Comparison of ENCODE assay signal across 9 cellular contexts in genomic region chr1:1847061-1847460, GRCh38.
DNase-seq lines count a peak whose midpoint lies in the region; ATAC-seq and TF ChIP-seq lines count a peak whose summit lies in the region.
"Had no signal": no experiment of that assay in that cellular context is flagged by ENCODE, and none has a peak within 500 bp of the region (broad histone marks: within the 10 kb centered on the region; RNA-seq: fewer than 3 reads in every experiment).

No MANE protein-coding gene starts in this region.

- no peaks in the 10 kb centered on the region for H3K9me2 ChIP-seq in OCI-LY1 (ENCODE audit: low read depth, low read length)

- peaks cover 84% of the 10 kb centered on the region for H3K79me2 ChIP-seq in OCI-LY1 (ENCODE audit: insufficient read depth, low read length)

- peak overlapping the region; percentile 46; the same call in 1 of the 2 replicates for H3K9ac ChIP-seq in OCI-LY1 (ENCODE audit: low read length)

- no peaks in the 10 kb centered on the region for H3K27me3 ChIP-seq in OCI-LY1 (ENCODE audit: insufficient read depth, low read length)

- peaks cover 24% of the 10 kb centered on the region; the same call in 1 of the 2 replicates for H3K36me3 ChIP-seq in OCI-LY1 (ENCODE audit: insufficient read depth, low read length)

- no peaks in the 10 kb centered on the region for H3K27me3 Mint-ChIP-seq in central memory CD8-positive, alpha-beta T cell
- no peaks in the 10 kb centered on the region for H3K27me3 Mint-ChIP-seq in memory B cell
- H3K27me3 Mint-ChIP-seq: activated naive CD8-positive, alpha-beta T cell had no signal

- peaks cover 17% of the 10 kb centered on the region for H3K36me3 Mint-ChIP-seq in central memory CD8-positive, alpha-beta T cell (ENCODE audit: insufficient read depth)
- peaks cover 11% of the 10 kb centered on the region for H3K36me3 Mint-ChIP-seq in memory B cell

- DNase-seq in central memory CD8-positive, alpha-beta T cell (ENCODE audit: low spot score in 2 of 2) = no peak
- DNase-seq in memory B cell (ENCODE audit: low spot score in 2 of 2) = no peak
- DNase-seq in substantia nigra (lab: John Stamatoyannopoulos, UW) = no peak
- DNase-seq in effector CD8-positive, alpha-beta T cell (lab: John Stamatoyannopoulos, UW) = no peak
- DNase-seq in NOMO-1 (lab: John Stamatoyannopoulos, UW; ENCODE audit: unreplicated experiment in 2 of 2) = no peak

- no peaks in the 10 kb centered on the region for H3K9me3 Mint-ChIP-seq in central memory CD8-positive, alpha-beta T cell
- H3K9me3 Mint-ChIP-seq in memory B cell = no peaks in the 10 kb centered on the region

- H3K27ac ChIP-seq in OCI-LY1 (ENCODE audit: low read depth, low read length, poor library complexity, severe bottlenecking) = peak overlapping the region; percentile 82
- peak overlapping the region; percentile 58 for H3K27ac ChIP-seq in substantia nigra (ENCODE audit: low read depth, low read length, poor library complexity, severe bottlenecking)

- H3K4me3 ChIP-seq in OCI-LY1 (ENCODE audit: low read depth, low read length, poor library complexity, severe bottlenecking) = no peak overlapping the region
- H3K4me3 ChIP-seq: GM12878 had no signal

- no peaks in the 10 kb centered on the region for H4K20me1 ChIP-seq in OCI-LY1 (ENCODE audit: insufficient read depth, low read length)

- H3K27ac Mint-ChIP-seq in central memory CD8-positive, alpha-beta T cell (ENCODE audit: low read depth) = peak overlapping the region; percentile 38
- H3K27ac Mint-ChIP-seq in memory B cell = peak overlapping the region; percentile 89

- TF ChIP-seq CTCF in OCI-LY1 (IDR thresholded peaks at IDR 0.05; ENCODE audit: low read length) = no peak

- no peak overlapping the region for H2AFZ ChIP-seq in OCI-LY1 (ENCODE audit: low read length)

- H3K4me1 ChIP-seq in OCI-LY1 (ENCODE audit: insufficient read depth, low read length, severe bottlenecking) = peaks cover 85% of the 10 kb centered on the region

- ATAC-seq in central memory CD8-positive, alpha-beta T cell (replicated peaks; ENCODE audit: extremely low read depth, poor library complexity, severe bottlenecking) = no peak
- ATAC-seq in memory B cell (ENCODE audit: low read depth) = no peak
- ATAC-seq in GM21381 (IDR thresholded peaks at IDR 0.05; ENCODE audit: unreplicated experiment) = no peak

- H3K9me3 ChIP-seq in OCI-LY1 (ENCODE audit: low read length) = no peaks in the 10 kb centered on the region

- H3F3A ChIP-seq in OCI-LY1 (ENCODE audit: insufficient read depth, low read length) = peaks cover 17% of the 10 kb centered on the region

- no peak overlapping the region for H3K4me3 Mint-ChIP-seq in central memory CD8-positive, alpha-beta T cell
- H3K4me3 Mint-ChIP-seq in memory B cell = no peak overlapping the region
- H3K4me3 Mint-ChIP-seq: activated naive CD8-positive, alpha-beta T cell had no signal

- peaks cover 73% of the 10 kb centered on the region for H3K4me1 Mint-ChIP-seq in central memory CD8-positive, alpha-beta T cell
- peaks cover 55% of the 10 kb centered on the region for H3K4me1 Mint-ChIP-seq in memory B cell

- H3K4me2 ChIP-seq in OCI-LY1 (ENCODE audit: low read length) = peak overlapping the region; percentile 30; the same call in 1 of the 2 replicates
